9 cellular contexts compared by ENCODE assay signal in the genomic region with DNA sequence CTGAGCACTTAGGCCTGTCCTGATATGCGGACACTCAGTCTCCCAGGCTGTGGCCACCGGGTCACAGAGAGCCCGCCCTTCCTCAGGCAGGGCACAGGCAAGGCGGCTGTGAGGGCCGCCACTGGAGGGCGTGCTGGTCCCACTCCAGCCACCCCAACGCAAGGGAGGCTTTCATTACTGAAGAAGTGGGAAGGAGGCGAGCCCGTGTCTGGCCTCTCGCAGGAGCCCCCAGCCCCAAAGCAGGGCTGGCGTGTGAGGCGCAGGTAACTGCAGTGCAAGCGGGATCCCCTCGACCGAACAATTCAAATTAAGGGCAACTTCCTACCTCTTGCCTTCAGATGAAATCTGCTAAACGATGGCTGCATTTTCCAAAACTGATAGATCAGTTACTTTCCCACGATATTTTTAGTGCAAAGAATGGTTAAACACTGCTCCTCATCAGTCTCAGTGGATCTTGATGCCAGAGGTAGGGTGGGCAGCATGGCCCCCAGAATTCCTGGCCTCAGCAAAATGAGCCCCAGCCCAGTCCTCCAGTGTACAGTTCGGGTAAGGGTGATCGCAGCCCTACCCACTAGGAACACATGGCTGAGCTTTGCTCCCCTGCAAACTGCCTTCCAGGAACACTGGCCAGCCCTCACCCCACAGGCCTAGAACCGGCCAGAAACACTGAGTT.
DNase-seq lines count a peak whose midpoint lies in the region; ATAC-seq and TF ChIP-seq lines count a peak whose summit lies in the region.
"Had no signal": no experiment of that assay in that cellular context is flagged by ENCODE, and none has a peak within 500 bp of the region (broad histone marks: within the 10 kb centered on the region; RNA-seq: fewer than 3 reads in every experiment).

No MANE protein-coding gene starts in this region.

- DNase-seq in NCI-H1436 (lab: John Stamatoyannopoulos, UW) (peak; percentile 14), NCI-H1436 treated with DMSO at 0.1 percent for 48 hours (lab: John Stamatoyannopoulos, UW) (no peak), LNCaP clone FGC (ENCODE audit: low read depth) (peak; percentile 11), WTC11 (ENCODE audit: low spot score) (peak; percentile 87), kidney tubule cell (ENCODE audit: low spot score) (peak; percentile 65), NCI-H2171 treated with DMSO at 0.1 percent for 48 hours (lab: John Stamatoyannopoulos, UW) (no peak), medulla oblongata (ENCODE audit: extremely low spot score) (no peak)

- H3K27ac Mint-ChIP-seq in WTC11: no peak overlapping the region

- no peak overlapping the region for H3K4me3 Mint-ChIP-seq in WTC11

- POLR2A ChIA-PET in WTC11 (lab: Charles Lee): no interaction called here

- TF ChIP-seq CTCF in LNCaP clone FGC (IDR thresholded peaks at IDR 0.05; ENCODE audit: control insufficient read depth, extremely low read depth, insufficient read depth): peak; percentile 93
- peak; percentile 45 for TF ChIP-seq CTCF in WTC11 (IDR thresholded peaks at IDR 0.05)

- CTCF ChIA-PET in WTC11 (lab: Charles Lee): interaction anchor here (0.6 to 2.5 kb wide), 5 partner anchors 30 to 389 kb away, joined by 3 to 14 read pairs (median 4); no protein-coding TSS in a partner anchor

- no peaks in the 10 kb centered on the region for H3K9me3 Mint-ChIP-seq in WTC11

- no peaks in the 10 kb centered on the region for H3K27me3 Mint-ChIP-seq in WTC11 (ENCODE audit: low read depth)

- peak; percentile 97 for ATAC-seq in WTC11
- no peak for ATAC-seq in HG02884 (IDR thresholded peaks at IDR 0.05; ENCODE audit: unreplicated experiment)

- peaks cover 3% of the 10 kb centered on the region; the same call in 1 of the 2 replicates for H3K4me1 Mint-ChIP-seq in WTC11

- no peak overlapping the region for H3K4me3 ChIP-seq in LNCaP clone FGC (ENCODE audit: low read depth, low read length)
- H3K4me3 ChIP-seq: BLaER1 treated with 17β-estradiol and CSF1 and Interleukin-3, amounts not matched to agents 10 nM and 100 nM had no signal

- H3K36me3 Mint-ChIP-seq in WTC11: no peaks in the 10 kb centered on the region

TF ChIP-seq in WTC11, 78 proteins besides CTCF, POLR2A, EP300 and RAD21 (continues in another document):
- TF ChIP-seq ZBTB21 (CRISPR knock-in tag; IDR thresholded peaks at IDR 0.05; ENCODE audit: borderline replicate concordance) (no peak), GABPB1 (CRISPR knock-in tag; IDR thresholded peaks at IDR 0.05) (0 out of 2 replicates have a peak, but pooled peaks have one; percentile 41), CDX4 (CRISPR knock-in tag; IDR thresholded peaks at IDR 0.05; ENCODE audit: borderline replicate concordance) (no peak), PREB (CRISPR knock-in tag; IDR thresholded peaks at IDR 0.05; ENCODE audit: borderline replicate concordance) (no peak), ZNF138 (CRISPR knock-in tag; conservative IDR thresholded peaks at IDR 0.05) (no peak), HMGXB4 (CRISPR knock-in tag; IDR thresholded peaks at IDR 0.05) (no peak), TEAD4 (CRISPR knock-in tag; IDR thresholded peaks at IDR 0.05) (no peak), MYBL2 (CRISPR knock-in tag; IDR thresholded peaks at IDR 0.05) (no peak), ZNF121 (CRISPR knock-in tag; IDR thresholded peaks at IDR 0.05) (peak; percentile 39; the same call in 1 of the 2 replicates), ETV6 (CRISPR knock-in tag; IDR thresholded peaks at IDR 0.05) (0 out of 2 replicates have a peak, but pooled peaks have one; percentile 28), ZMAT4 (CRISPR knock-in tag; IDR thresholded peaks at IDR 0.05) (no peak), GTF2I (CRISPR knock-in tag; conservative IDR thresholded peaks at IDR 0.05) (no peak)
- TF ChIP-seq, protein P1, sequence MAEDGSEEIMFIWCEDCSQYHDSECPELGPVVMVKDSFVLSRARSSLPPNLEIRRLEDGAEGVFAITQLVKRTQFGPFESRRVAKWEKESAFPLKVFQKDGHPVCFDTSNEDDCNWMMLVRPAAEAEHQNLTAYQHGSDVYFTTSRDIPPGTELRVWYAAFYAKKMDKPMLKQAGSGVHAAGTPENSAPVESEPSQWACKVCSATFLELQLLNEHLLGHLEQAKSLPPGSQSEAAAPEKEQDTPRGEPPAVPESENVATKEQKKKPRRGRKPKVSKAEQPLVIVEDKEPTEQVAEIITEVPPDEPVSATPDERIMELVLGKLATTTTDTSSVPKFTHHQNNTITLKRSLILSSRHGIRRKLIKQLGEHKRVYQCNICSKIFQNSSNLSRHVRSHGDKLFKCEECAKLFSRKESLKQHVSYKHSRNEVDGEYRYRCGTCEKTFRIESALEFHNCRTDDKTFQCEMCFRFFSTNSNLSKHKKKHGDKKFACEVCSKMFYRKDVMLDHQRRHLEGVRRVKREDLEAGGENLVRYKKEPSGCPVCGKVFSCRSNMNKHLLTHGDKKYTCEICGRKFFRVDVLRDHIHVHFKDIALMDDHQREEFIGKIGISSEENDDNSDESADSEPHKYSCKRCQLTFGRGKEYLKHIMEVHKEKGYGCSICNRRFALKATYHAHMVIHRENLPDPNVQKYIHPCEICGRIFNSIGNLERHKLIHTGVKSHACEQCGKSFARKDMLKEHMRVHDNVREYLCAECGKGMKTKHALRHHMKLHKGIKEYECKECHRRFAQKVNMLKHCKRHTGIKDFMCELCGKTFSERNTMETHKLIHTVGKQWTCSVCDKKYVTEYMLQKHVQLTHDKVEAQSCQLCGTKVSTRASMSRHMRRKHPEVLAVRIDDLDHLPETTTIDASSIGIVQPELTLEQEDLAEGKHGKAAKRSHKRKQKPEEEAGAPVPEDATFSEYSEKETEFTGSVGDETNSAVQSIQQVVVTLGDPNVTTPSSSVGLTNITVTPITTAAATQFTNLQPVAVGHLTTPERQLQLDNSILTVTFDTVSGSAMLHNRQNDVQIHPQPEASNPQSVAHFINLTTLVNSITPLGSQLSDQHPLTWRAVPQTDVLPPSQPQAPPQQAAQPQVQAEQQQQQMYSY (CRISPR knock-in tag; IDR thresholded peaks at IDR 0.05): no peak
- TF ChIP-seq, protein P2, sequence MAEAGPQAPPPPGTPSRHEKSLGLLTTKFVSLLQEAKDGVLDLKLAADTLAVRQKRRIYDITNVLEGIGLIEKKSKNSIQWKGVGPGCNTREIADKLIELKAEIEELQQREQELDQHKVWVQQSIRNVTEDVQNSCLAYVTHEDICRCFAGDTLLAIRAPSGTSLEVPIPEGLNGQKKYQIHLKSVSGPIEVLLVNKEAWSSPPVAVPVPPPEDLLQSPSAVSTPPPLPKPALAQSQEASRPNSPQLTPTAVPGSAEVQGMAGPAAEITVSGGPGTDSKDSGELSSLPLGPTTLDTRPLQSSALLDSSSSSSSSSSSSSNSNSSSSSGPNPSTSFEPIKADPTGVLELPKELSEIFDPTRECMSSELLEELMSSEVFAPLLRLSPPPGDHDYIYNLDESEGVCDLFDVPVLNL (CRISPR knock-in tag; IDR thresholded peaks at IDR 0.05; ENCODE audit: borderline replicate concordance, low read depth): no peak
- TF ChIP-seq, protein P3, sequence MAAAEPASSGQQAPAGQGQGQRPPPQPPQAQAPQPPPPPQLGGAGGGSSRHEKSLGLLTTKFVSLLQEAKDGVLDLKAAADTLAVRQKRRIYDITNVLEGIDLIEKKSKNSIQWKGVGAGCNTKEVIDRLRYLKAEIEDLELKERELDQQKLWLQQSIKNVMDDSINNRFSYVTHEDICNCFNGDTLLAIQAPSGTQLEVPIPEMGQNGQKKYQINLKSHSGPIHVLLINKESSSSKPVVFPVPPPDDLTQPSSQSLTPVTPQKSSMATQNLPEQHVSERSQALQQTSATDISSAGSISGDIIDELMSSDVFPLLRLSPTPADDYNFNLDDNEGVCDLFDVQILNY (CRISPR knock-in tag; IDR thresholded peaks at IDR 0.05): no peak
- TF ChIP-seq, protein P4, sequence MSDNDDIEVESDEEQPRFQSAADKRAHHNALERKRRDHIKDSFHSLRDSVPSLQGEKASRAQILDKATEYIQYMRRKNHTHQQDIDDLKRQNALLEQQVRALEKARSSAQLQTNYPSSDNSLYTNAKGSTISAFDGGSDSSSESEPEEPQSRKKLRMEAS (CRISPR knock-in tag; IDR thresholded peaks at IDR 0.05): no peak

Comparison
In these comparisons a context has a peak if more than half of its experiments do, and no peak if none do; other contexts are left out.
1. DNase-seq: peak in NCI-H1436 (single experiment), LNCaP clone FGC (single experiment), WTC11 (single experiment) and kidney tubule cell (single experiment); none in NCI-H1436 treated with DMSO at 0.1 percent for 48 hours (single experiment), NCI-H2171 treated with DMSO at 0.1 percent for 48 hours (single experiment) and medulla oblongata (single experiment).